ENCODE assay signal across 16 cellular contexts in the genomic region with DNA sequence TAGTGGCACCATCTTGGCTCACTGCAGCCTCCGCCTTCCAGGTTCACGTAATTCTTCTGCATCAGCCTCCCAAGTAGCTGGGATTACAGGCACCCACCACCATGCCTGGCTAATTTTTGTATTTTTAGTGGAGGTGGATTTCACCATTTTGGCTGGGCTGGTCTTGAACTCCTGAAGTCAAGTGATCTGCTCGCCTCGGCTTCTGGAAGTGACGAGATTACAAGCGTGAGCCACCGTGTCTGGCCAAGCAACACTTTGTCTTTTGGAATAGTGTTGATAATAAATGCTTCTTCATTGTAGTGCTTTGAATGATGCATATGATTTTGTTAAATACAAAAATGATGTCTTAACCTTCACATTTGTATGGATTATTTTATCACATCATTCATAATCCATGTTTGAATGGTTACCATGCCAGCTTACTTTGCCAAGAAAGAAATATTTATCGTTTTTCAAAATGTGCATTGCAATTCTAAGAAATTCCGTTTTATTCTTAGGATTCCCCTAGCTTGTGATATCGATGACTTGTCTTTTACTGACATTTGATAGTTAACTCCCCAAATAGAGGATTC. TPM values are rescaled to one million over a fixed set of nuclear protein-coding genes. Genes with fewer than 3 reads are reported as not detected.
DNase-seq lines count a peak whose midpoint lies in the region; ATAC-seq and TF ChIP-seq lines count a peak whose summit lies in the region.
"Had no signal": no experiment of that assay in that cellular context is flagged by ENCODE, and none has a peak within 500 bp of the region (broad histone marks: within the 10 kb centered on the region; RNA-seq: fewer than 3 reads in every experiment).

No MANE protein-coding gene starts in this region.

- DNase-seq in HCT116 (ENCODE audit: low read depth, low spot score) (no peak), T-helper 17 cell (no peak), memory B cell (ENCODE audit: low spot score in 2 of 2) (no peak), thyroid gland (no peak), NCI-H82 (lab: John Stamatoyannopoulos, UW) (no peak), heart right ventricle (no peak), DMS153 (lab: John Stamatoyannopoulos, UW) (no peak)
- DNase-seq: activated CD4-positive, alpha-beta memory T cell treated with anti-CD3 and anti-CD28 coated beads, Interleukin-2, amount 10 ng/mL, durations not matched to agents 7 days and 5 days; activated naive CD8-positive, alpha-beta T cell treated with anti-CD3 and anti-CD28 coated beads, Interleukin-2, amount 50 U/mL, for 24 hours; CD4-positive, CD25-positive, alpha-beta regulatory T cell; GOT3; hippocampal formation; occipital lobe; transverse colon had no signal

- H3K4me3 ChIP-seq in HCT116 (replicated peaks in 1 of 2; ENCODE audit: low read depth in 1 of 2, low read length in 2 of 2): no peak overlapping the region
- no peak overlapping the region for H3K4me3 ChIP-seq in thyroid gland (replicated peaks in 1 of 3)
- no peak overlapping the region for H3K4me3 ChIP-seq in heart right ventricle
- H3K4me3 ChIP-seq: cardiac muscle cell, transverse colon had no signal

- RAD21 ChIA-PET in HCT116 (lab: Charles Lee; ENCODE audit: low non-redundant PET in 1 of 2, low total read pairs in 2 of 2, uncharacterized antibody in 2 of 2, unreplicated experiment in 2 of 2): no interaction called here

- H3K79me2 ChIP-seq in HCT116 (ENCODE audit: insufficient read depth, low read length): peaks cover 100% of the 10 kb centered on the region

- peak overlapping the region; percentile 29 for H3K27ac Mint-ChIP-seq in T-helper 17 cell
- peak overlapping the region; percentile 88 for H3K27ac Mint-ChIP-seq in memory B cell
- H3K27ac Mint-ChIP-seq: activated naive CD8-positive, alpha-beta T cell treated with anti-CD3 and anti-CD28 coated beads, Interleukin-2, amount 50 U/mL, for 24 hours had no signal

- H3K36me3 ChIP-seq in HCT116 (ENCODE audit: control insufficient read depth in 1 of 2, insufficient read depth in 2 of 2, low read length in 2 of 2) (peaks cover 0 to 5% of the 10 kb centered on the region in 2 experiments; a peak in 1 of 4 replicates), thyroid gland (no peaks in the 10 kb centered on the region), heart right ventricle (peaks cover 0 to 8% (median 0%) of the 10 kb centered on the region in 9 donors)
- H3K36me3 ChIP-seq: transverse colon had no signal

- no peaks in the 10 kb centered on the region for H3K9me2 ChIP-seq in HCT116 (ENCODE audit: insufficient read depth)

- no peak overlapping the region for H2AFZ ChIP-seq in HCT116 (ENCODE audit: low read depth, low read length, poor library complexity, severe bottlenecking)

- H3K4me3 Mint-ChIP-seq in T-helper 17 cell (no peak overlapping the region), memory B cell (no peak overlapping the region)
- H3K4me3 Mint-ChIP-seq: activated CD4-positive, alpha-beta memory T cell treated with anti-CD3 and anti-CD28 coated beads, Interleukin-2, amount 10 ng/mL, durations not matched to agents 7 days and 5 days; activated naive CD8-positive, alpha-beta T cell treated with anti-CD3 and anti-CD28 coated beads, Interleukin-2, amount 50 U/mL, for 24 hours had no signal

- TF ChIP-seq POLR2A in HCT116 (IDR thresholded peaks at IDR 0.05; ENCODE audit: borderline replicate concordance, extremely low read depth, insufficient read depth, insufficient read length) (no peak), thyroid gland (IDR thresholded peaks at IDR 0.05) (no peak)

- no peak for ATAC-seq in HCT116
- ATAC-seq in T-helper 17 cell: no peak
- ATAC-seq in memory B cell (ENCODE audit: low read depth): no peak
- ATAC-seq in GM18498 (IDR thresholded peaks at IDR 0.05; ENCODE audit: unreplicated experiment): no peak
- ATAC-seq in heart right ventricle: no peak
- ATAC-seq: activated naive CD8-positive, alpha-beta T cell treated with anti-CD3 and anti-CD28 coated beads, Interleukin-2, amount 50 U/mL, for 24 hours had no signal

- TF ChIP-seq CTCF in HCT116 (IDR thresholded peaks at IDR 0.05 in 2 of 3, conservative IDR thresholded peaks at IDR 0.05 in 1 of 3; ENCODE audit: borderline replicate concordance in 1 of 3, insufficient read depth in 1 of 3, low read depth in 2 of 3, low read length in 2 of 3): no peak
- TF ChIP-seq CTCF in thyroid gland (IDR thresholded peaks at IDR 0.05): no peak
- no peak for TF ChIP-seq CTCF in heart right ventricle (IDR thresholded peaks at IDR 0.05)

- peak overlapping the region; percentile 73 for H3K4me2 ChIP-seq in HCT116 (ENCODE audit: low read length)

- H3K9me3 ChIP-seq in HCT116 (ENCODE audit: control insufficient read depth in 1 of 2, insufficient read depth in 1 of 2, low read depth in 1 of 2, low read length in 2 of 2) (no peaks in the 10 kb centered on the region), T-helper 17 cell (ENCODE audit: control insufficient read depth, low read length, poor library complexity, severe bottlenecking) (no peaks in the 10 kb centered on the region), thyroid gland (no peaks in the 10 kb centered on the region), heart right ventricle (no peaks in the 10 kb centered on the region)
- H3K9me3 ChIP-seq: transverse colon had no signal

- H3K4me1 ChIP-seq in HCT116 (ENCODE audit: control insufficient read depth in 1 of 2, insufficient read depth in 2 of 2, low read length in 2 of 2): peaks cover 62 to 79% of the 10 kb centered on the region in 2 experiments
- H3K4me1 ChIP-seq in thyroid gland: peaks cover 22 to 49% of the 10 kb centered on the region in 2 donors
- peaks cover 0 to 78% (median 54%) of the 10 kb centered on the region in 9 donors for H3K4me1 ChIP-seq in heart right ventricle

- H3K27ac ChIP-seq in HCT116 (ENCODE audit: low read depth, low read length) (no peak overlapping the region; the same call in 1 of the 2 replicates), thyroid gland (peak overlapping the region; percentile 78 to 95 (median 82)), heart right ventricle (no peak overlapping the region)
- H3K27ac ChIP-seq: cardiac muscle cell had no signal

- TF ChIP-seq RAD21 in HCT116 (IDR thresholded peaks at IDR 0.05; ENCODE audit: low read depth): no peak

- BruUV-seq in HCT116 (replicated peaks; lab: Mats Ljungman, UMichigan): no TSS peak

- H3K27me3 ChIP-seq in HCT116 (ENCODE audit: insufficient read depth, low read length) (no peaks in the 10 kb centered on the region), thyroid gland (no peaks in the 10 kb centered on the region), heart right ventricle (no peaks in the 10 kb centered on the region)
- H3K27me3 ChIP-seq: cardiac muscle cell, transverse colon had no signal

- POLR2A ChIA-PET in HCT116 (lab: Charles Lee): interaction anchor here (1.4 kb wide), 1 partner anchor 9 kb away, joined by 6 read pairs; no protein-coding TSS in a partner anchor

- 95% methylated on average over 10 of the region's 10 CpGs for WGBS in thyroid gland, 2 donors
- WGBS in heart right ventricle, 2 donors: 84 to 87% methylated on average over 10 of the region's 10 CpGs

- intact Hi-C loops in HCT116 (cut with micrococcal nuclease): no loop called here
- intact Hi-C loops in thyroid gland (cut with DNase I): loop anchor here (5.0 kb wide), 2 partner anchors 112 to 217 kb away; a partner anchor contains a TSS
- intact Hi-C loops in heart right ventricle (cut with DNase I): loop anchor here in 9 of 10 donors (5.0 kb wide), 4 partner anchors 57 to 217 kb away; no protein-coding TSS in a partner anchor

- CTCF ChIA-PET in HCT116 (lab: Charles Lee): interaction anchor here (1.4 to 3.0 kb wide), 5 partner anchors 10 to 358 kb away, joined by 4 to 35 read pairs (median 7); no protein-coding TSS in a partner anchor

- H3K4me1 Mint-ChIP-seq in T-helper 17 cell: peaks cover 38% of the 10 kb centered on the region
- peaks cover 43% of the 10 kb centered on the region for H3K4me1 Mint-ChIP-seq in memory B cell

- H3K9ac ChIP-seq in HCT116 (ENCODE audit: low read length): 0 out of 2 replicates have a peak overlapping the region, but pooled peaks have one; percentile 54

- H3K27me3 Mint-ChIP-seq in T-helper 17 cell (no peaks in the 10 kb centered on the region), memory B cell (no peaks in the 10 kb centered on the region)
- H3K27me3 Mint-ChIP-seq: activated CD4-positive, alpha-beta memory T cell treated with anti-CD3 and anti-CD28 coated beads, Interleukin-2, amount 10 ng/mL, durations not matched to agents 7 days and 5 days; activated naive CD8-positive, alpha-beta T cell treated with anti-CD3 and anti-CD28 coated beads, Interleukin-2, amount 50 U/mL, for 24 hours; CD4-positive, CD25-positive, alpha-beta regulatory T cell had no signal

- H3K36me3 Mint-ChIP-seq in T-helper 17 cell (ENCODE audit: low read depth) (no peaks in the 10 kb centered on the region), memory B cell (no peaks in the 10 kb centered on the region)
- H3K36me3 Mint-ChIP-seq: CD4-positive, CD25-positive, alpha-beta regulatory T cell had no signal

- no peaks in the 10 kb centered on the region for H3K9me3 Mint-ChIP-seq in memory B cell
- H3K9me3 Mint-ChIP-seq: activated CD4-positive, alpha-beta memory T cell treated with anti-CD3 and anti-CD28 coated beads, Interleukin-2, amount 10 ng/mL, durations not matched to agents 7 days and 5 days; activated naive CD8-positive, alpha-beta T cell treated with anti-CD3 and anti-CD28 coated beads, Interleukin-2, amount 50 U/mL, for 24 hours; CD4-positive, CD25-positive, alpha-beta regulatory T cell had no signal

- H4K20me1 ChIP-seq in HCT116 (ENCODE audit: insufficient read depth): peaks cover 49% of the 10 kb centered on the region; the same call in 1 of the 2 replicates

TF ChIP-seq in HCT116, 20 proteins besides CTCF, POLR2A, EP300 and RAD21:
- TF ChIP-seq, protein P1, sequence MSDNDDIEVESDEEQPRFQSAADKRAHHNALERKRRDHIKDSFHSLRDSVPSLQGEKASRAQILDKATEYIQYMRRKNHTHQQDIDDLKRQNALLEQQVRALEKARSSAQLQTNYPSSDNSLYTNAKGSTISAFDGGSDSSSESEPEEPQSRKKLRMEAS (IDR thresholded peaks at IDR 0.05): no peak
- TF ChIP-seq ZFX (IDR thresholded peaks at IDR 0.05) (no peak), TCF7L2 (IDR thresholded peaks at IDR 0.05; ENCODE audit: borderline replicate concordance, extremely low read depth, insufficient read depth, insufficient read length) (no peak), SIN3A (IDR thresholded peaks at IDR 0.05; ENCODE audit: low read depth) (no peak), JUND (IDR thresholded peaks at IDR 0.05) (no peak)
TF ChIP-seq in HCT116: peak in this region for 0.

RNA-seq across cellular contexts. Expression of a gene that starts 29.1 kb away (rescaled TPM):
- total RNA-seq in HCT116 (2021; ENCODE audit: unreplicated experiment) (175 TPM), T-helper 17 cell (100 to 1,000 TPM; 169 to 221 TPM), thyroid gland (10 to 100 TPM; 63.0 to 98.4 (median 70.9) TPM), heart right ventricle (10 to 100 TPM; 59.5 to 82.9 (median 65.4) TPM)
- polyA plus RNA-seq in HCT116 (2012): 141 and 170 TPM in 2 replicates
- polyA plus RNA-seq in heart right ventricle: 10 to 100 TPM; 17.5 to 29.8 TPM

Comparison
In these comparisons a context has a peak if more than half of its experiments do, and no peak if none do; other contexts are left out.
1. H3K27ac ChIP-seq: peak in thyroid gland (3 of 3); none in HCT116 (single experiment) and heart right ventricle (0 of 10).